Comparison of ENCODE assay signal across 9 cellular contexts in genomic region chr1:172845371-172845770, GRCh38.
DNase-seq lines count a peak whose midpoint lies in the region; ATAC-seq and TF ChIP-seq lines count a peak whose summit lies in the region.
"Had no signal": no experiment of that assay in that cellular context is flagged by ENCODE, and none has a peak within 500 bp of the region (broad histone marks: within the 10 kb centered on the region; RNA-seq: fewer than 3 reads in every experiment).

No MANE protein-coding gene starts in this region.

- peak; percentile 45 for DNase-seq in Daoy (ENCODE audit: low read depth)
- peak; percentile 26 for DNase-seq in RPMI8226
- DNase-seq in activated naive CD4-positive, alpha-beta T cell treated with anti-CD3 and anti-CD28 coated beads for 36 hours = peak; percentile 89
- peak; percentile 48 for DNase-seq in stimulated activated CD4-positive, alpha-beta T cell treated with anti-CD3 and anti-CD28 coated beads, Interleukin-12 subunit alpha, Interleukin-12 subunit beta, amount 100 ng/mL, for 4 hours
- DNase-seq in BE2C = no peak
- DNase-seq in posterior cingulate gyrus = no peak
- no peak for DNase-seq in GM19238 (ENCODE audit: insufficient read length, low spot score)
- DNase-seq: DMS 273 treated with DMSO at 0.1 percent for 48 hours had no signal

- no peak overlapping the region for H3K4me3 ChIP-seq in BE2C (ENCODE audit: low read depth, low read length)

- peaks cover 4% of the 10 kb centered on the region for H3K9me3 Mint-ChIP-seq in activated naive CD4-positive, alpha-beta T cell treated with anti-CD3 and anti-CD28 coated beads for 36 hours

- H3K4me3 Mint-ChIP-seq in activated naive CD4-positive, alpha-beta T cell treated with anti-CD3 and anti-CD28 coated beads for 36 hours = no peak overlapping the region

- no peaks in the 10 kb centered on the region for H3K36me3 Mint-ChIP-seq in activated naive CD4-positive, alpha-beta T cell treated with anti-CD3 and anti-CD28 coated beads for 36 hours (ENCODE audit: low read depth)

- H3K27me3 Mint-ChIP-seq in activated naive CD4-positive, alpha-beta T cell treated with anti-CD3 and anti-CD28 coated beads for 36 hours (ENCODE audit: low read depth) = peaks cover 28% of the 10 kb centered on the region

- intact Hi-C loops in activated naive CD4-positive, alpha-beta T cell treated with anti-CD3 and anti-CD28 coated beads for 36 hours (cut with micrococcal nuclease) = loop anchor here (1.0 kb wide), 1 partner anchor 22 kb away; no protein-coding TSS in a partner anchor
- intact Hi-C loops in posterior cingulate gyrus (cut with DNase I) = no loop called here

- CTCF ChIA-PET in activated naive CD4-positive, alpha-beta T cell treated with anti-CD3 and anti-CD28 coated beads for 36 hours (lab: Charles Lee) = interaction anchor here (0.7 kb wide), 1 partner anchor 100 kb away, joined by 3 read pairs; no protein-coding TSS in a partner anchor

- no peak for ATAC-seq in HG03342 (IDR thresholded peaks at IDR 0.05; ENCODE audit: unreplicated experiment)

- H3K4me1 ChIP-seq in BE2C = peaks cover 7% of the 10 kb centered on the region

- H3K4me1 Mint-ChIP-seq in activated naive CD4-positive, alpha-beta T cell treated with anti-CD3 and anti-CD28 coated beads for 36 hours (ENCODE audit: low read depth) = peaks cover 16% of the 10 kb centered on the region

- no peaks in the 10 kb centered on the region for H3K9me3 ChIP-seq in BE2C

- TF ChIP-seq CTCF in BE2C (IDR thresholded peaks at IDR 0.05; ENCODE audit: low read depth, low read length) = no peak

- H3K36me3 ChIP-seq in BE2C = no peaks in the 10 kb centered on the region

- no peaks in the 10 kb centered on the region for H3K27me3 ChIP-seq in BE2C

- peak overlapping the region; percentile 7 for H3K27ac Mint-ChIP-seq in activated naive CD4-positive, alpha-beta T cell treated with anti-CD3 and anti-CD28 coated beads for 36 hours

Comparison
In these comparisons a context has a peak if more than half of its experiments do, and no peak if none do; other contexts are left out.
1. DNase-seq: peak in Daoy (single experiment), RPMI8226 (single experiment), activated naive CD4-positive, alpha-beta T cell treated with anti-CD3 and anti-CD28 coated beads for 36 hours (single experiment) and stimulated activated CD4-positive, alpha-beta T cell treated with anti-CD3 and anti-CD28 coated beads, Interleukin-12 subunit alpha, Interleukin-12 subunit beta, amount 100 ng/mL, for 4 hours (single experiment); none in BE2C (single experiment), posterior cingulate gyrus (0 of 10) and GM19238 (single experiment).